Comparison of ENCODE assay signal across 19 cellular contexts in genomic region chr2:151052850-151053660, GRCh38.
"Had no signal": no experiment of that assay in that cellular context is flagged by ENCODE, and none has a peak within 500 bp of the region (broad histone marks: within the 10 kb centered on the region; RNA-seq: fewer than 3 reads in every experiment).

No MANE protein-coding gene starts in this region.

- H3K4me1 ChIP-seq: lower lobe of right lung, thyroid gland had no signal

- H3K27me3 ChIP-seq: cardiac muscle cell, esophagus squamous epithelium, sigmoid colon, spleen, thyroid gland had no signal

- H3K27ac ChIP-seq: cardiac muscle cell, esophagus squamous epithelium, lower lobe of right lung, sigmoid colon, spleen, thyroid gland, VCaP had no signal

- H3K36me3 ChIP-seq: cardiac muscle cell, esophagus squamous epithelium, lower lobe of right lung, sigmoid colon, spleen, thyroid gland had no signal

- H3K4me3 ChIP-seq: cardiac muscle cell, esophagus squamous epithelium, lower lobe of right lung, sigmoid colon, spleen, thyroid gland had no signal

- DNase-seq: activated CD4-positive, alpha-beta T cell treated with anti-CD3 and anti-CD28 coated beads for 1 hour; activated gamma-delta T cell; dermis blood vessel endothelial cell; effector memory CD4-positive, alpha-beta T cell; esophagus squamous epithelium; foreskin melanocyte; hypothalamus; islet precursor cell; lower lobe of right lung; midbrain; nucleus accumbens; posterior cingulate gyrus; sigmoid colon; spleen; stimulated activated naive CD4-positive, alpha-beta T cell; T-helper 17 cell; thyroid gland had no signal

- H3K9me3 ChIP-seq: esophagus squamous epithelium, lower lobe of right lung, sigmoid colon, spleen, thyroid gland had no signal
